In the genomic region with DNA sequence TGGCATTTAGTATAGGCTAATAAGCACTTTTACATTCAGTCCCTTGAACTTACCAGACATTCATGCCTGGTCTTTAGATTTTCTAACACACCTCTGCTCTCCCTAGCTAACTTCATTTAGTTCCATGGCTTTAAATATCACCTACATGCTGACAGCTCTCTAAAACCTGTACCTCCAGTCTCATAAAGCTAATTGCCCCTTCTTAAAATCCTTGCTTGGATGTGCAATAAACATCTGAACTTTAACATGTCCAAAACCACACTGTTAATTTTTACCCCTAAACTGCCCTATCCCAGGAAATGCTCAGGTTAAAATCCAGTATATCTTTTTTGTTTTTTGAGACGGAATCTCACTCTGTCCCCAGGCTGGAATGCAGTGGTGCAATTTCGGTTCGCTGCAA, we compare ENCODE assay signal across 17 cellular contexts.
DNase-seq lines count a peak whose midpoint lies in the region; ATAC-seq lines count a peak whose summit lies in the region.
"Had no signal": no experiment of that assay in that cellular context is flagged by ENCODE, and none has a peak within 500 bp of the region (broad histone marks: within the 10 kb centered on the region; RNA-seq: fewer than 3 reads in every experiment).

No MANE protein-coding gene starts in this region.

- no peak for DNase-seq in T-helper 1 cell
- DNase-seq in naive thymus-derived CD4-positive, alpha-beta T cell = no peak
- DNase-seq in NCI-H345 treated with DMSO at 0.1 percent for 48 hours (lab: John Stamatoyannopoulos, UW; ENCODE audit: unreplicated experiment) = no peak
- DNase-seq in stimulated activated naive B cell treated with anti-CD40 and anti-IgM and Interleukin-4, amounts not matched to agents 10 μg/mL and 1 μg/mL and 100 μg/mL, for 72 hours = no peak
- DNase-seq in NK-92 treated with Interleukin-12 subunit alpha and Interleukin-12 subunit beta, amount 100 ng/mL, for 24 hours (lab: John Stamatoyannopoulos, UW) = no peak
- DNase-seq: AML-193; CD4-positive, alpha-beta T cell; DMS153; DMS79; GF-D8; GM23248; HCEC 1CT had no signal

- H3K9me3 ChIP-seq in KOPT-K1 (ENCODE audit: insufficient read depth, low read length, poor library complexity, severe bottlenecking) = peaks cover 16% of the 10 kb centered on the region
- no peaks in the 10 kb centered on the region for H3K9me3 ChIP-seq in naive thymus-derived CD4-positive, alpha-beta T cell (ENCODE audit: control insufficient read depth in 2 of 3, low read length in 3 of 3)
- H3K9me3 ChIP-seq: A549 had no signal

- no peaks in the 10 kb centered on the region for H3K27me3 ChIP-seq in naive thymus-derived CD4-positive, alpha-beta T cell (ENCODE audit: control insufficient read depth in 2 of 2, insufficient read depth in 2 of 2, low read length in 2 of 2)

- H3K27ac Mint-ChIP-seq in T-helper 1 cell treated with Interleukin-12 subunit alpha and Interleukin-12 subunit beta and Interleukin-4 antibody, amounts not matched to agents 30 μg/mL and 1 μg/mL, for 36 hours = peak overlapping the region; percentile 5
- H3K27ac Mint-ChIP-seq in naive thymus-derived CD4-positive, alpha-beta T cell = peak overlapping the region in 7 of 9 donors; percentile 1 to 83 (median 20)
- no peak overlapping the region for H3K27ac Mint-ChIP-seq in stimulated activated naive B cell treated with anti-CD40 and anti-IgM and Interleukin-4, amounts not matched to agents 10 μg/mL and 1 μg/mL and 100 μg/mL, for 72 hours

- no peaks in the 10 kb centered on the region for H3K27me3 Mint-ChIP-seq in T-helper 1 cell treated with Interleukin-12 subunit alpha and Interleukin-12 subunit beta and Interleukin-4 antibody, amounts not matched to agents 30 μg/mL and 1 μg/mL, for 36 hours (ENCODE audit: low read depth)
- H3K27me3 Mint-ChIP-seq in naive thymus-derived CD4-positive, alpha-beta T cell = no peaks in the 10 kb centered on the region
- H3K27me3 Mint-ChIP-seq in stimulated activated naive B cell treated with anti-CD40 and anti-IgM and Interleukin-4, amounts not matched to agents 10 μg/mL and 1 μg/mL and 100 μg/mL, for 72 hours = no peaks in the 10 kb centered on the region
- H3K27me3 Mint-ChIP-seq: CD4-positive, alpha-beta T cell had no signal

- no peak for ATAC-seq in naive thymus-derived CD4-positive, alpha-beta T cell
- no peak for ATAC-seq in stimulated activated naive B cell treated with anti-CD40 and anti-IgM and Interleukin-4, amounts not matched to agents 10 μg/mL and 1 μg/mL and 100 μg/mL, for 72 hours (replicated peaks)
- ATAC-seq: A549 had no signal

- H3K4me1 Mint-ChIP-seq in T-helper 1 cell treated with Interleukin-12 subunit alpha and Interleukin-12 subunit beta and Interleukin-4 antibody, amounts not matched to agents 30 μg/mL and 1 μg/mL, for 36 hours (ENCODE audit: low read depth) = peaks cover 33% of the 10 kb centered on the region
- H3K4me1 Mint-ChIP-seq in naive thymus-derived CD4-positive, alpha-beta T cell = peaks cover 33 to 49% (median 43%) of the 10 kb centered on the region in 7 donors
- H3K4me1 Mint-ChIP-seq in stimulated activated naive B cell treated with anti-CD40 and anti-IgM and Interleukin-4, amounts not matched to agents 10 μg/mL and 1 μg/mL and 100 μg/mL, for 72 hours = peaks cover 3 to 9% of the 10 kb centered on the region in 2 donors

- H3K27ac ChIP-seq in KOPT-K1 (ENCODE audit: low read depth, low read length, poor library complexity, severe bottlenecking) = peak overlapping the region; percentile 98
- H3K27ac ChIP-seq in naive thymus-derived CD4-positive, alpha-beta T cell (ENCODE audit: low read depth, low read length) = no peak overlapping the region
- H3K27ac ChIP-seq: 22Rv1, A549, C4-2B, GM23248 had no signal

- POLR2A ChIA-PET in naive thymus-derived CD4-positive, alpha-beta T cell (lab: Charles Lee) = no interaction called here

- CTCF ChIA-PET in naive thymus-derived CD4-positive, alpha-beta T cell (lab: Charles Lee) = no interaction called here

- peaks cover 45% of the 10 kb centered on the region for H3K36me3 ChIP-seq in KOPT-K1 (ENCODE audit: insufficient read depth, low read length)
- no peaks in the 10 kb centered on the region for H3K36me3 ChIP-seq in naive thymus-derived CD4-positive, alpha-beta T cell (ENCODE audit: control insufficient read depth in 2 of 3, insufficient read depth in 3 of 3, low read length in 3 of 3)

- no peak overlapping the region for H3K4me3 Mint-ChIP-seq in T-helper 1 cell treated with Interleukin-12 subunit alpha and Interleukin-12 subunit beta and Interleukin-4 antibody, amounts not matched to agents 30 μg/mL and 1 μg/mL, for 36 hours
- peak overlapping the region in 4 of 10 donors; percentile 7 to 47 (median 20) for H3K4me3 Mint-ChIP-seq in naive thymus-derived CD4-positive, alpha-beta T cell
- H3K4me3 Mint-ChIP-seq in stimulated activated naive B cell treated with anti-CD40 and anti-IgM and Interleukin-4, amounts not matched to agents 10 μg/mL and 1 μg/mL and 100 μg/mL, for 72 hours = no peak overlapping the region

- no peak overlapping the region for H3K4me3 ChIP-seq in naive thymus-derived CD4-positive, alpha-beta T cell (ENCODE audit: low read length)
- H3K4me3 ChIP-seq: A549, GM23248 had no signal

- peaks cover 38% of the 10 kb centered on the region for H3K36me3 Mint-ChIP-seq in T-helper 1 cell treated with Interleukin-12 subunit alpha and Interleukin-12 subunit beta and Interleukin-4 antibody, amounts not matched to agents 30 μg/mL and 1 μg/mL, for 36 hours (ENCODE audit: low read depth)
- H3K36me3 Mint-ChIP-seq in naive thymus-derived CD4-positive, alpha-beta T cell = peaks cover 14 to 53% (median 47%) of the 10 kb centered on the region in 5 donors
- H3K36me3 Mint-ChIP-seq in stimulated activated naive B cell treated with anti-CD40 and anti-IgM and Interleukin-4, amounts not matched to agents 10 μg/mL and 1 μg/mL and 100 μg/mL, for 72 hours = peaks cover 61 to 72% of the 10 kb centered on the region in 2 donors

- peaks cover 14 to 30% of the 10 kb centered on the region in 2 donors for H3K4me1 ChIP-seq in naive thymus-derived CD4-positive, alpha-beta T cell (ENCODE audit: control insufficient read depth in 2 of 2, insufficient read depth in 2 of 2, low read length in 2 of 2)
- H3K4me1 ChIP-seq: A549 had no signal

- intact Hi-C loops in naive thymus-derived CD4-positive, alpha-beta T cell (cut with micrococcal nuclease) = no loop called here

- H3K9me3 Mint-ChIP-seq in T-helper 1 cell treated with Interleukin-12 subunit alpha and Interleukin-12 subunit beta and Interleukin-4 antibody, amounts not matched to agents 30 μg/mL and 1 μg/mL, for 36 hours = peaks cover 10% of the 10 kb centered on the region
- peaks cover 0 to 9% (median 4%) of the 10 kb centered on the region in 11 donors for H3K9me3 Mint-ChIP-seq in naive thymus-derived CD4-positive, alpha-beta T cell
- peaks cover 4% of the 10 kb centered on the region in 2 donors for H3K9me3 Mint-ChIP-seq in stimulated activated naive B cell treated with anti-CD40 and anti-IgM and Interleukin-4, amounts not matched to agents 10 μg/mL and 1 μg/mL and 100 μg/mL, for 72 hours
- H3K9me3 Mint-ChIP-seq: CD4-positive, alpha-beta T cell had no signal
